In genomic region chr20:50146214-50146613, GRCh38 we compare ENCODE assay signal across 9 cellular contexts. TPM values are rescaled to one million over a fixed set of nuclear protein-coding genes. Genes with fewer than 3 reads are reported as not detected.
DNase-seq lines count a peak whose midpoint lies in the region; ATAC-seq and TF ChIP-seq lines count a peak whose summit lies in the region.
"Had no signal": no experiment of that assay in that cellular context is flagged by ENCODE, and none has a peak within 500 bp of the region (broad histone marks: within the 10 kb centered on the region; RNA-seq: fewer than 3 reads in every experiment).

No MANE protein-coding gene starts in this region.

- BruUV-seq in mammary epithelial cell (replicated peaks; lab: Mats Ljungman, UMichigan): no TSS peak

- H3K27ac Mint-ChIP-seq in nephron progenitor cell: peak overlapping the region; percentile 32

- no peaks in the 10 kb centered on the region for H3K27me3 Mint-ChIP-seq in nephron progenitor cell (ENCODE audit: low read depth, poor library complexity)

- H3K4me3 Mint-ChIP-seq in nephron progenitor cell: no peak overlapping the region

- intact Hi-C loops in mammary epithelial cell (cut with micrococcal nuclease) (no loop called here), posterior vena cava (cut with DNase I) (no loop called here)

- H3K27me3 ChIP-seq in BLaER1 (no peaks in the 10 kb centered on the region), mammary epithelial cell (ENCODE audit: insufficient read depth, low read length) (no peaks in the 10 kb centered on the region)

- H3K4me2 ChIP-seq in BLaER1 (peak overlapping the region; percentile 82), mammary epithelial cell (ENCODE audit: insufficient read depth, low read depth, low read length) (peak overlapping the region; percentile 72)

- CTCF ChIA-PET in mammary epithelial cell (lab: Charles Lee; ENCODE audit: low non-redundant PET): no interaction called here

- H3K36me3 ChIP-seq in BLaER1: peaks cover 68% of the 10 kb centered on the region
- H3K36me3 ChIP-seq in KOPT-K1 (ENCODE audit: insufficient read depth, low read length): peaks cover 63% of the 10 kb centered on the region
- peaks cover 22% of the 10 kb centered on the region for H3K36me3 ChIP-seq in mammary epithelial cell (ENCODE audit: insufficient read depth, low read length)

- WGBS in mammary epithelial cell (ENCODE audit: low coverage, missing lambda C conversion rate): 92% methylated on average over 6 of the region's 6 CpGs

- DNase-seq in mammary epithelial cell: no peak
- no peak for DNase-seq in nephron progenitor cell
- no peak for DNase-seq in COR-L47 (lab: John Stamatoyannopoulos, UW)
- DNase-seq in posterior vena cava (ENCODE audit: low spot score): no peak
- DNase-seq: NCI-H187 had no signal

- peak overlapping the region; percentile 90 for H3K27ac ChIP-seq in BLaER1
- peak overlapping the region; percentile 88 for H3K27ac ChIP-seq in KOPT-K1 (ENCODE audit: low read depth, low read length, poor library complexity, severe bottlenecking)
- H3K27ac ChIP-seq in mammary epithelial cell (ENCODE audit: insufficient read depth, low read depth, low read length): peak overlapping the region; percentile 93

- H3K4me1 ChIP-seq in BLaER1: peaks cover 46% of the 10 kb centered on the region
- peaks cover 84% of the 10 kb centered on the region for H3K4me1 ChIP-seq in mammary epithelial cell (ENCODE audit: insufficient read depth, low read length)

- H3K9me3 Mint-ChIP-seq in nephron progenitor cell: no peaks in the 10 kb centered on the region

- peaks cover 55% of the 10 kb centered on the region for H4K20me1 ChIP-seq in BLaER1
- H4K20me1 ChIP-seq in mammary epithelial cell (ENCODE audit: insufficient read depth, low read length): no peaks in the 10 kb centered on the region

- TF ChIP-seq CTCF in mammary epithelial cell (conservative IDR thresholded peaks at IDR 0.05 in 1 of 2, IDR thresholded peaks at IDR 0.05 in 1 of 2; ENCODE audit: extremely low read depth in 1 of 2, insufficient read depth in 1 of 2, low read depth in 1 of 2, low read length in 2 of 2) (no peak), nephron progenitor cell (IDR thresholded peaks at IDR 0.05) (no peak)

- peaks cover 87% of the 10 kb centered on the region for H3K79me2 ChIP-seq in mammary epithelial cell (ENCODE audit: insufficient read depth, low read length)

- no peak overlapping the region for H2AFZ ChIP-seq in mammary epithelial cell (ENCODE audit: low read depth, low read length)

- dilution Hi-C loops in mammary epithelial cell (cut with HindIII; ENCODE audit: low sequenced_read_pairs): no loop called here

- H3K4me1 Mint-ChIP-seq in nephron progenitor cell: peaks cover 41% of the 10 kb centered on the region

- peak overlapping the region; percentile 78 for H3K9ac ChIP-seq in BLaER1
- peak overlapping the region; percentile 63 for H3K9ac ChIP-seq in mammary epithelial cell (ENCODE audit: insufficient read depth, low read length)

- no peak for ATAC-seq in GM19452 (IDR thresholded peaks at IDR 0.05; ENCODE audit: unreplicated experiment)
- no peak for ATAC-seq in HG03354 (IDR thresholded peaks at IDR 0.05; ENCODE audit: poor library complexity, severe bottlenecking, unreplicated experiment)

- no peaks in the 10 kb centered on the region for H3K9me3 ChIP-seq in BLaER1
- no peaks in the 10 kb centered on the region for H3K9me3 ChIP-seq in KOPT-K1 (ENCODE audit: insufficient read depth, low read length, poor library complexity, severe bottlenecking)
- no peaks in the 10 kb centered on the region for H3K9me3 ChIP-seq in mammary epithelial cell (replicated peaks; ENCODE audit: insufficient read depth, low read length)

- in situ Hi-C loops in mammary epithelial cell (cut with MboI; ENCODE audit: low sequenced_read_pairs in 2 of 2): no loop called here

- H3K4me3 ChIP-seq in BLaER1: no peak overlapping the region
- H3K4me3 ChIP-seq in mammary epithelial cell (replicated peaks in 1 of 3; ENCODE audit: insufficient read depth in 1 of 3, low read depth in 2 of 3, low read length in 3 of 3): no peak overlapping the region

- H3K36me3 Mint-ChIP-seq in nephron progenitor cell (ENCODE audit: low read depth): peaks cover 18% of the 10 kb centered on the region

RNA-seq across cellular contexts. Expression of gene PEDS1, which starts 7.3 kb away (rescaled TPM):
- total RNA-seq in mammary epithelial cell (10 to 100 TPM; 28.8 to 29.5 TPM), posterior vena cava (10 to 100 TPM; 31.5 to 35.5 TPM)
- polyA plus RNA-seq in mammary epithelial cell: 66.2 TPM
- 90.1 TPM for polyA minus RNA-seq in mammary epithelial cell

RNA-seq across cellular contexts. Expression of gene UBE2V1, which starts 33.3 kb away (rescaled TPM):
- total RNA-seq in mammary epithelial cell (100 to 1,000 TPM in 1 of 2 donors, 10 to 100 TPM in 1; 54.8 to 119 TPM), posterior vena cava (10 to 100 TPM; 77.0 to 89.4 TPM)
- polyA plus RNA-seq in mammary epithelial cell: 109 TPM
- 157 TPM for polyA minus RNA-seq in mammary epithelial cell

RNA-seq across cellular contexts. Expression of gene CEBPB, which starts 44.4 kb away (rescaled TPM):
- 100 to 1,000 TPM in 1 of 2 donors, 10 to 100 TPM in 1; 81.9 to 166 TPM for total RNA-seq in mammary epithelial cell
- 35.3 TPM for polyA plus RNA-seq in mammary epithelial cell
- 6.8 TPM for polyA minus RNA-seq in mammary epithelial cell
- total RNA-seq in posterior vena cava: 100 to 1,000 TPM in 1 of 2 donors, 10 to 100 TPM in 1; 95.5 to 170 TPM
